Comparison of ENCODE assay signal across 20 cellular contexts in genomic region chr1:3275471-3276340, GRCh38.
A peak's percentile ranks its signal among the peaks of the same experiment; 100 is the strongest.
DNase-seq lines count a peak whose midpoint lies in the region; ATAC-seq and TF ChIP-seq lines count a peak whose summit lies in the region.
"Had no signal": no experiment of that assay in that cellular context is flagged by ENCODE, and none has a peak within 500 bp of the region (broad histone marks: within the 10 kb centered on the region; RNA-seq: fewer than 3 reads in every experiment).

No MANE protein-coding gene starts in this region.

- H3K4me3 ChIP-seq in astrocyte of the spinal cord (ENCODE audit: low read depth, low read length): no peak overlapping the region
- H3K4me3 ChIP-seq in heart left ventricle: no peak overlapping the region
- no peak overlapping the region for H3K4me3 ChIP-seq in skeletal muscle satellite cell (ENCODE audit: low read length)
- H3K4me3 ChIP-seq: breast epithelium, left lung, ovary had no signal

- TF ChIP-seq CTCF in astrocyte of the spinal cord (IDR thresholded peaks at IDR 0.05; ENCODE audit: low read depth, low read length) (no peak), heart left ventricle (IDR thresholded peaks at IDR 0.05) (no peak)

- H3K36me3 ChIP-seq in heart left ventricle (no peaks in the 10 kb centered on the region), skeletal muscle satellite cell (ENCODE audit: insufficient read depth, low read length) (no peaks in the 10 kb centered on the region)
- H3K36me3 ChIP-seq: breast epithelium, left lung, ovary had no signal

- H3K4me1 ChIP-seq in heart left ventricle (peaks cover 0 to 36% (median 6%) of the 10 kb centered on the region in 12 donors), skeletal muscle satellite cell (ENCODE audit: control insufficient read depth, insufficient read depth, low read length) (peaks cover 11% of the 10 kb centered on the region)
- H3K4me1 ChIP-seq: breast epithelium, left lung had no signal

- H3K4me2 ChIP-seq in skeletal muscle satellite cell (ENCODE audit: low read length): peak overlapping the region; percentile 10

- intact Hi-C loops in heart left ventricle (cut with DNase I): loop anchor here in 1 of 10 donors (10.0 kb wide), 1 partner anchor 101 kb away; no protein-coding TSS in a partner anchor

- H3K9me3 ChIP-seq in heart left ventricle (no peaks in the 10 kb centered on the region), skeletal muscle satellite cell (replicated peaks; ENCODE audit: low read length) (no peaks in the 10 kb centered on the region)
- H3K9me3 ChIP-seq: breast epithelium, left lung, ovary had no signal

- peak overlapping the region in 7 of 12 donors; percentile 15 to 68 (median 33) for H3K27ac ChIP-seq in heart left ventricle
- H3K27ac ChIP-seq: left lung, ovary had no signal

- ATAC-seq in heart left ventricle: peak; percentile 32 to 72 (median 50)
- ATAC-seq in left lobe of liver: no peak
- no peak for ATAC-seq in HG03378 (IDR thresholded peaks at IDR 0.05; ENCODE audit: unreplicated experiment)
- ATAC-seq: left lung; stimulated activated memory B cell treated with anti-CD40 and anti-IgM and Interleukin-4, amounts not matched to agents 10 μg/mL and 1 μg/mL and 100 μg/mL, for 72 hours had no signal

- H3K27me3 ChIP-seq in heart left ventricle (no peaks in the 10 kb centered on the region), skeletal muscle satellite cell (ENCODE audit: control insufficient read depth, insufficient read depth, low read length) (peaks cover 3% of the 10 kb centered on the region)
- H3K27me3 ChIP-seq: ovary had no signal

- WGBS in heart left ventricle, 4 donors: 52 to 70% (median 57%) methylated on average over 30 to 37 of the region's 37 CpGs

- TF ChIP-seq POLR2A in heart left ventricle (IDR thresholded peaks at IDR 0.05): no peak

- H3K9ac ChIP-seq in skeletal muscle satellite cell (ENCODE audit: low read depth, low read length): no peak overlapping the region

- peak; percentile 78 for DNase-seq in Daoy (ENCODE audit: low read depth)
- DNase-seq in astrocyte of the spinal cord (ENCODE audit: low read depth, low spot score): peak; percentile 70
- peak in 2 of 5 donors; percentile 54 to 57 for DNase-seq in heart left ventricle
- no peak for DNase-seq in left lobe of liver (ENCODE audit: low spot score)
- DNase-seq in dedifferentiated amniotic fluid mesenchymal stem cell (ENCODE audit: extremely low spot score): no peak
- no peak for DNase-seq in activated effector memory CD4-positive, alpha-beta T cell treated with Interleukin-2 at 50 U/mL for 16 hours
- DNase-seq: activated CD4-positive, alpha-beta T cell treated with anti-CD3 and anti-CD28 coated beads for 48 hours; activated naive CD4-positive, alpha-beta T cell treated with Interleukin-2 at 50 U/mL for 16 hours; AML-193; effector CD8-positive, alpha-beta T cell; HCEC 1CT; NCI-H146; NCI-H345; ovary; SIG-M5 had no signal

- in situ Hi-C loops in astrocyte of the spinal cord (cut with HindIII; ENCODE audit: low sequenced_read_pairs): no loop called here

Comparison
In these comparisons a context has a peak if more than half of its experiments do, and no peak if none do; other contexts are left out.
1. DNase-seq: peak in Daoy (single experiment) and astrocyte of the spinal cord (single experiment); none in left lobe of liver (single experiment), dedifferentiated amniotic fluid mesenchymal stem cell (single experiment) and activated effector memory CD4-positive, alpha-beta T cell treated with Interleukin-2 at 50 U/mL for 16 hours (single experiment).
2. ATAC-seq: peak in heart left ventricle (4 of 4); none in left lobe of liver (single experiment) and HG03378 (single experiment).